Comparison of ENCODE assay signal across 3 cellular contexts in genomic region chr12:111624540-111624939, GRCh38.
A peak's percentile ranks its signal among the peaks of the same experiment; 100 is the strongest.
TF ChIP-seq lines count a peak whose summit lies in the region.

No MANE protein-coding gene starts in this region.

TF ChIP-seq in A549, 52 proteins besides CTCF, POLR2A, EP300 and RAD21:
- TF ChIP-seq ELK1 (IDR thresholded peaks at IDR 0.05; ENCODE audit: low read depth, low read length) = no peak
- no peak for TF ChIP-seq KDM1A (IDR thresholded peaks at IDR 0.05; ENCODE audit: low read depth)
- no peak for TF ChIP-seq POLR2AphosphoS2 (conservative IDR thresholded peaks at IDR 0.05; ENCODE audit: low read length)
- TF ChIP-seq CEBPB (IDR thresholded peaks at IDR 0.05) = no peak
- TF ChIP-seq ATOH8 (CRISPR knock-in tag; IDR thresholded peaks at IDR 0.05; ENCODE audit: low read depth) = no peak
- no peak for TF ChIP-seq EHMT2 (IDR thresholded peaks at IDR 0.05; ENCODE audit: low read depth)
- TF ChIP-seq HEYL (CRISPR knock-in tag; IDR thresholded peaks at IDR 0.05) = no peak
- no peak for TF ChIP-seq CBX2 (IDR thresholded peaks at IDR 0.05; ENCODE audit: borderline replicate concordance, low read depth)
- no peak for TF ChIP-seq JUNB (IDR thresholded peaks at IDR 0.05)
- no peak for TF ChIP-seq PBX3 (IDR thresholded peaks at IDR 0.05)
- no peak for TF ChIP-seq RCOR1 (IDR thresholded peaks at IDR 0.05; ENCODE audit: low read depth, low read length)
- TF ChIP-seq ESRRA (IDR thresholded peaks at IDR 0.05; ENCODE audit: borderline replicate concordance, low read length) = no peak
- TF ChIP-seq ZNF302 (CRISPR knock-in tag; IDR thresholded peaks at IDR 0.05) = no peak
- no peak for TF ChIP-seq BHLHE40 (IDR thresholded peaks at IDR 0.05; ENCODE audit: low read depth, low read length)
- TF ChIP-seq MYC (IDR thresholded peaks at IDR 0.05; ENCODE audit: borderline replicate concordance, low read length) = no peak

TF ChIP-seq in HCT116, 20 proteins besides CTCF, POLR2A, EP300 and RAD21:
- no peak for TF ChIP-seq ZFX (IDR thresholded peaks at IDR 0.05)
- no peak for TF ChIP-seq ATF3 (IDR thresholded peaks at IDR 0.05)
- TF ChIP-seq MAX (IDR thresholded peaks at IDR 0.05) = peak; percentile 49; the same call in 1 of the 2 replicates

TF ChIP-seq in K562, 482 proteins besides CTCF, POLR2A, EP300 and RAD21 (continues in another document):
- TF ChIP-seq JUND (IDR thresholded peaks at IDR 0.05; ENCODE audit: borderline replicate concordance, low read depth, low read length) (peak; percentile 65; the same call in 1 of the 2 replicates), JUND (tag; IDR thresholded peaks at IDR 0.05; ENCODE audit: borderline replicate concordance, low read depth, low read length) (peak; percentile 58; the same call in 1 of the 3 replicates), E2F6 (IDR thresholded peaks at IDR 0.05; ENCODE audit: borderline replicate concordance in 1 of 2, extremely low read depth in 1 of 2, insufficient read depth in 1 of 2, insufficient read length in 1 of 2, low read depth in 1 of 2, low read length in 1 of 2, poor library complexity in 1 of 2, severe bottlenecking in 1 of 2) (peak; percentile 54 to 79), HLTF (IDR thresholded peaks at IDR 0.05) (no peak), CREM (IDR thresholded peaks at IDR 0.05; ENCODE audit: low read depth) (peak; percentile 41; the same call in 1 of the 2 replicates), NFE2 (IDR thresholded peaks at IDR 0.05; ENCODE audit: low read depth) (peak; percentile 80), ZNF263 (CRISPR knock-in tag; IDR thresholded peaks at IDR 0.05; ENCODE audit: borderline replicate concordance) (peak; percentile 70; the same call in 1 of the 2 replicates), DPF2 (IDR thresholded peaks at IDR 0.05) (peak; percentile 56; the same call in 1 of the 2 replicates), TOE1 (IDR thresholded peaks at IDR 0.05; ENCODE audit: borderline replicate concordance) (0 out of 2 replicates have a peak, but pooled peaks have one; percentile 33), TOE1 (CRISPR knock-in tag; IDR thresholded peaks at IDR 0.05; ENCODE audit: borderline replicate concordance, low read depth) (no peak), EP400 (IDR thresholded peaks at IDR 0.05) (peak; percentile 41; the same call in 1 of the 2 replicates), SIX5 (IDR thresholded peaks at IDR 0.05; ENCODE audit: borderline replicate concordance in 1 of 2, insufficient read depth in 1 of 2, low read depth in 1 of 2, low read length in 2 of 2) (no peak), LCOR (CRISPR knock-in tag; IDR thresholded peaks at IDR 0.05) (no peak), RAD51 (IDR thresholded peaks at IDR 0.05; ENCODE audit: borderline replicate concordance, low read depth) (0 out of 2 replicates have a peak, but pooled peaks have one; percentile 35), SIN3B (IDR thresholded peaks at IDR 0.05; ENCODE audit: low read depth) (no peak), MAFF (IDR thresholded peaks at IDR 0.05; ENCODE audit: low read length) (peak; percentile 8; the same call in 1 of the 2 replicates), HMGN3 (IDR thresholded peaks at IDR 0.05; ENCODE audit: borderline replicate concordance, extremely low read depth, insufficient read length, low read depth, low read length) (no peak), BRF1 (IDR thresholded peaks at IDR 0.05; ENCODE audit: borderline replicate concordance, extremely low read depth, insufficient read length) (no peak), USF1 (CRISPR knock-in tag; IDR thresholded peaks at IDR 0.05) (peak; percentile 68), MAFK (IDR thresholded peaks at IDR 0.05; ENCODE audit: low read length) (0 out of 2 replicates have a peak, but pooled peaks have one; percentile 42), ATF3 (IDR thresholded peaks at IDR 0.05) (peak; percentile 77), ATF3 (CRISPR knock-in tag; conservative IDR thresholded peaks at IDR 0.05) (no peak), CHAMP1 (IDR thresholded peaks at IDR 0.05) (no peak), CEBPB (tag; IDR thresholded peaks at IDR 0.05) (peak; percentile 39; the same call in 1 of the 2 replicates), MGA (IDR thresholded peaks at IDR 0.05) (peak; percentile 83), ZNF316 (IDR thresholded peaks at IDR 0.05) (peak; percentile 76), MAX (CRISPR knock-in tag; IDR thresholded peaks at IDR 0.05) (peak; percentile 22; the same call in 1 of the 2 replicates), MAFG (tag; conservative IDR thresholded peaks at IDR 0.05) (peak; percentile 73), C11orf30 (IDR thresholded peaks at IDR 0.05; ENCODE audit: low read depth) (peak; percentile 87), BHLHE40 (IDR thresholded peaks at IDR 0.05; ENCODE audit: low read length) (0 out of 2 replicates have a peak, but pooled peaks have one; percentile 16), ZNF444 (CRISPR knock-in tag; IDR thresholded peaks at IDR 0.05) (no peak)
